In genomic region chr2:177784449-177784845, GRCh38 we compare ENCODE assay signal across 8 cellular contexts.
DNase-seq lines count a peak whose midpoint lies in the region; ATAC-seq and TF ChIP-seq lines count a peak whose summit lies in the region.

No MANE protein-coding gene starts in this region.

- H3K27ac ChIP-seq in mammary epithelial cell (ENCODE audit: insufficient read depth, low read depth, low read length) (peak overlapping the region; percentile 36), psoas muscle (peak overlapping the region; percentile 69)

- H2AFZ ChIP-seq in mammary epithelial cell (ENCODE audit: low read depth, low read length) = peak overlapping the region; percentile 20

- BruUV-seq in mammary epithelial cell (replicated peaks; lab: Mats Ljungman, UMichigan) = TSS peak; percentile 85

- H3K4me2 ChIP-seq in mammary epithelial cell (ENCODE audit: insufficient read depth, low read depth, low read length) = peak overlapping the region; percentile 76

- peak; percentile 49 for DNase-seq in mammary epithelial cell
- DNase-seq in psoas muscle = no peak
- no peak for DNase-seq in NCI-H345 treated with DMSO at 0.1 percent for 48 hours (lab: John Stamatoyannopoulos, UW; ENCODE audit: unreplicated experiment)
- no peak for DNase-seq in C1 segment of cervical spinal cord (lab: John Stamatoyannopoulos, UW)

- ATAC-seq in GM18907 (IDR thresholded peaks at IDR 0.05; ENCODE audit: unreplicated experiment) (peak; percentile 28), HG03378 (IDR thresholded peaks at IDR 0.05; ENCODE audit: unreplicated experiment) (peak; percentile 61), psoas muscle (peak; percentile 46 to 78 (median 68)), GM18868 (IDR thresholded peaks at IDR 0.05; ENCODE audit: unreplicated experiment) (no peak), GM21717 (IDR thresholded peaks at IDR 0.05; ENCODE audit: unreplicated experiment) (no peak)

- H3K27me3 ChIP-seq in mammary epithelial cell (ENCODE audit: insufficient read depth, low read length) = no peaks in the 10 kb centered on the region
- no peaks in the 10 kb centered on the region for H3K27me3 ChIP-seq in psoas muscle (ENCODE audit: insufficient read depth in 3 of 3, low read length in 2 of 3)

- dilution Hi-C loops in mammary epithelial cell (cut with HindIII; ENCODE audit: low sequenced_read_pairs) = no loop called here

- no peak for TF ChIP-seq CTCF in mammary epithelial cell (conservative IDR thresholded peaks at IDR 0.05 in 1 of 2, IDR thresholded peaks at IDR 0.05 in 1 of 2; ENCODE audit: extremely low read depth in 1 of 2, insufficient read depth in 1 of 2, low read depth in 1 of 2, low read length in 2 of 2)
- TF ChIP-seq CTCF in psoas muscle (IDR thresholded peaks at IDR 0.05) = no peak

- H3K4me3 ChIP-seq in mammary epithelial cell (replicated peaks in 1 of 3; ENCODE audit: insufficient read depth in 1 of 3, low read depth in 2 of 3, low read length in 3 of 3) (peak overlapping the region in 2 of 3 experiments; percentile 2 to 30), psoas muscle (peak overlapping the region; percentile 35)

- H3K79me2 ChIP-seq in mammary epithelial cell (ENCODE audit: insufficient read depth, low read length) = no peaks in the 10 kb centered on the region

- intact Hi-C loops in mammary epithelial cell (cut with micrococcal nuclease) = loop anchor here (10.0 kb wide), 1 partner anchor 100 kb away; no protein-coding TSS in a partner anchor
- intact Hi-C loops in psoas muscle (cut with DNase I) = no loop called here

- no peak overlapping the region for H3K9ac ChIP-seq in mammary epithelial cell (ENCODE audit: insufficient read depth, low read length)

- H3K36me3 ChIP-seq in mammary epithelial cell (ENCODE audit: insufficient read depth, low read length) = no peaks in the 10 kb centered on the region
- H3K36me3 ChIP-seq in psoas muscle (ENCODE audit: insufficient read depth in 1 of 2, low read depth in 1 of 2) = no peaks in the 10 kb centered on the region

- H3K4me1 ChIP-seq in mammary epithelial cell (ENCODE audit: insufficient read depth, low read length) (peaks cover 30% of the 10 kb centered on the region), psoas muscle (peaks cover 17% of the 10 kb centered on the region)

- no peaks in the 10 kb centered on the region for H4K20me1 ChIP-seq in mammary epithelial cell (ENCODE audit: insufficient read depth, low read length)

- CTCF ChIA-PET in mammary epithelial cell (lab: Charles Lee; ENCODE audit: low non-redundant PET) = no interaction called here

- in situ Hi-C loops in mammary epithelial cell (cut with MboI; ENCODE audit: low sequenced_read_pairs in 2 of 2) = no loop called here

- no peaks in the 10 kb centered on the region for H3K9me3 ChIP-seq in mammary epithelial cell (replicated peaks; ENCODE audit: insufficient read depth, low read length)
- H3K9me3 ChIP-seq in psoas muscle = no peaks in the 10 kb centered on the region

Comparison
In these comparisons a context has a peak if more than half of its experiments do, and no peak if none do; other contexts are left out.
1. ATAC-seq: peak in GM18907 (single experiment), HG03378 (single experiment) and psoas muscle (4 of 4); none in GM18868 (single experiment) and GM21717 (single experiment).